In genomic region chr22:50481045-50481439, GRCh38 we compare ENCODE assay signal across 10 cellular contexts. TPM values are rescaled to one million over a fixed set of nuclear protein-coding genes. Genes with fewer than 3 reads are reported as not detected.
DNase-seq lines count a peak whose midpoint lies in the region; ATAC-seq and TF ChIP-seq lines count a peak whose summit lies in the region.
"Had no signal": no experiment of that assay in that cellular context is flagged by ENCODE, and none has a peak within 500 bp of the region (broad histone marks: within the 10 kb centered on the region; RNA-seq: fewer than 3 reads in every experiment).

No MANE protein-coding gene starts in this region.

- H3K27ac ChIP-seq in heart right ventricle: no peak overlapping the region
- H3K27ac ChIP-seq in urinary bladder (ENCODE audit: low read depth): no peak overlapping the region

- H3K4me3 ChIP-seq in heart right ventricle (peak overlapping the region in 9 of 10 donors; percentile 32 to 60 (median 46)), astrocyte of the spinal cord (ENCODE audit: low read depth, low read length) (peak overlapping the region; percentile 60), urinary bladder (ENCODE audit: low read depth, low read length) (peak overlapping the region; percentile 44)

- no peak for TF ChIP-seq CTCF in heart right ventricle (IDR thresholded peaks at IDR 0.05)
- no peak for TF ChIP-seq CTCF in astrocyte of the spinal cord (IDR thresholded peaks at IDR 0.05; ENCODE audit: low read depth, low read length)

- H3K27ac Mint-ChIP-seq in memory B cell: no peak overlapping the region

- no peaks in the 10 kb centered on the region for H3K9me3 ChIP-seq in heart right ventricle

- H3K4me3 Mint-ChIP-seq in memory B cell: peak overlapping the region; percentile 50

- H3K36me3 Mint-ChIP-seq in memory B cell: no peaks in the 10 kb centered on the region

- H3K36me3 ChIP-seq in heart right ventricle (no peaks in the 10 kb centered on the region), urinary bladder (ENCODE audit: insufficient read depth) (no peaks in the 10 kb centered on the region)

- H3K9me3 Mint-ChIP-seq in memory B cell: no peaks in the 10 kb centered on the region

- WGBS in heart right ventricle, 2 donors: 2 to 4% methylated on average over 37 to 45 of the region's 45 CpGs
- WGBS in urinary bladder: 3% methylated on average over 45 of the region's 45 CpGs

- in situ Hi-C loops in astrocyte of the spinal cord (cut with HindIII; ENCODE audit: low sequenced_read_pairs): no loop called here

- H3K4me1 ChIP-seq in heart right ventricle: peaks cover 0 to 16% (median 11%) of the 10 kb centered on the region in 9 donors
- H3K4me1 ChIP-seq in urinary bladder (ENCODE audit: insufficient read depth): no peaks in the 10 kb centered on the region

- peaks cover 2% of the 10 kb centered on the region for H3K27me3 Mint-ChIP-seq in memory B cell

- intact Hi-C loops in heart right ventricle (cut with DNase I) (no loop called here), cardiac septum (cut with DNase I) (no loop called here)

- peaks cover 11% of the 10 kb centered on the region for H3K4me1 Mint-ChIP-seq in memory B cell

- DNase-seq in heart right ventricle (no peak), cardiac septum (ENCODE audit: low spot score) (no peak), astrocyte of the spinal cord (ENCODE audit: low read depth, low spot score) (no peak), memory B cell (ENCODE audit: low spot score in 2 of 2) (no peak), kidney tubule cell (ENCODE audit: low spot score) (no peak), SKM-1 treated with dmso at 0.1 percent for 144 hours (lab: John Stamatoyannopoulos, UW; ENCODE audit: unreplicated experiment) (no peak), NCI-H446 treated with DMSO at 0.1 percent for 48 hours (lab: John Stamatoyannopoulos, UW) (no peak)
- DNase-seq: DMS79 treated with DMSO at 0.1 percent for 48 hours, head of caudate nucleus had no signal

- H3K27me3 ChIP-seq in heart right ventricle: peaks cover 23 to 68% (median 62%) of the 10 kb centered on the region in 7 donors

- ATAC-seq in heart right ventricle (no peak), memory B cell (ENCODE audit: low read depth) (no peak)

RNA-seq across cellular contexts. Expression of gene ADM2, which starts 0.3 kb away (rescaled TPM):
- total RNA-seq in heart right ventricle (under 1 TPM in 3 of 10 donors, not detected in 7; 0.09 to 0.53 (median 0.15) TPM), cardiac septum (0.13 TPM), urinary bladder (0.37 TPM)
- polyA plus RNA-seq in heart right ventricle (under 1 TPM; 0.07 to 0.29 TPM), urinary bladder (0.11 TPM)

RNA-seq across cellular contexts. Expression of gene MIOX, which starts 5.6 kb away (rescaled TPM):
- not detected for total RNA-seq in heart right ventricle
- not detected for polyA plus RNA-seq in heart right ventricle
- total RNA-seq in cardiac septum: not detected
- not detected for total RNA-seq in urinary bladder
- not detected for polyA plus RNA-seq in urinary bladder

RNA-seq across cellular contexts. Expression of gene SBF1, which starts 6.2 kb away (rescaled TPM):
- total RNA-seq in heart right ventricle (10 to 100 TPM; 41.0 to 73.0 (median 49.7) TPM), cardiac septum (63.5 TPM), urinary bladder (28.3 TPM)
- polyA plus RNA-seq in heart right ventricle (10 to 100 TPM; 43.2 to 48.6 TPM), urinary bladder (44.8 TPM)

RNA-seq across cellular contexts. Expression of gene LMF2, which starts 26.5 kb away (rescaled TPM):
- total RNA-seq in heart right ventricle (10 to 100 TPM; 18.8 to 37.5 (median 22.9) TPM), cardiac septum (28.7 TPM), urinary bladder (21.4 TPM)
- polyA plus RNA-seq in heart right ventricle (10 to 100 TPM; 40.4 to 42.5 TPM), urinary bladder (61.3 TPM)

RNA-seq across cellular contexts. Expression of gene NCAPH2, which starts 27.0 kb away (rescaled TPM):
- 10 to 100 TPM; 21.7 to 31.9 (median 26.2) TPM for total RNA-seq in heart right ventricle
- polyA plus RNA-seq in heart right ventricle: 10 to 100 TPM; 38.0 to 54.8 TPM
- total RNA-seq in cardiac septum: 25.1 TPM
- 27.5 TPM for total RNA-seq in urinary bladder
- polyA plus RNA-seq in urinary bladder: 38.4 TPM
